ENCODE assay signal across 20 cellular contexts in the genomic region with DNA sequence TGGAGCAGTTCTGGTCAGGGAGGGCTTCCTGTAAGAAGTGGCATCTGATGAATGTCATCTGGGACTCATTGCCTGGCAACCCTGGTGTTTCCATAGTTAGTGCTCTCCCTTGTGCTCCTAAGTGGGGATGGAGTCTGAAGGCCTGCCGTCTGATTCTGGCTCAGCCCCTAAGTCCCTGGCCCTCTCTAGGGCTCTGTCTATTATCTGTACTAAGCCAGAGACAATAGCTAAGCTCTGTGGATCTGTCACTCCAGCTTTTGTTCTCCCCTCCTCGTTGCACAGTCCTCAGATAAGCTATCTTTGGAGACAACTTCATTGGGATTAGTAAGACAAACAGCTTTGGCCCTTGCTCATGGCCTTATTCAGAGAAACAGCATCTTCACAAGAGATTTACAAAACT. TPM values are rescaled to one million over a fixed set of nuclear protein-coding genes. Genes with fewer than 3 reads are reported as not detected.
DNase-seq lines count a peak whose midpoint lies in the region; TF ChIP-seq lines count a peak whose summit lies in the region.
"Had no signal": no experiment of that assay in that cellular context is flagged by ENCODE, and none has a peak within 500 bp of the region (broad histone marks: within the 10 kb centered on the region; RNA-seq: fewer than 3 reads in every experiment).

No MANE protein-coding gene starts in this region.

- no peak for TF ChIP-seq CTCF in neural progenitor cell (IDR thresholded peaks at IDR 0.05)
- TF ChIP-seq CTCF in type B pancreatic cell (conservative IDR thresholded peaks at IDR 0.05), result no peak

- H3K4me3 ChIP-seq in neural progenitor cell, result no peak overlapping the region
- H3K4me3 ChIP-seq: A549, GM12878, GM23338 had no signal

- peaks cover 5% of the 10 kb centered on the region for H3K4me1 ChIP-seq in neural progenitor cell

- peaks cover 50% of the 10 kb centered on the region for H3K27me3 ChIP-seq in neural progenitor cell

- no peaks in the 10 kb centered on the region for H4K20me1 ChIP-seq in neural progenitor cell (ENCODE audit: low read depth)

- no peak overlapping the region for H3K27ac Mint-ChIP-seq in neural progenitor cell
- no peak overlapping the region for H3K27ac Mint-ChIP-seq in type B pancreatic cell
- H3K27ac Mint-ChIP-seq: CD4-positive, alpha-beta T cell; GM23338; HFFc6; IgD-negative memory B cell had no signal

- no peak overlapping the region for H2AFZ ChIP-seq in neural progenitor cell (replicated peaks)
- H2AFZ ChIP-seq: GM23338 had no signal

- H3K4me1 Mint-ChIP-seq in neural progenitor cell (peaks cover 8% of the 10 kb centered on the region), type B pancreatic cell (ENCODE audit: unreplicated experiment) (no peaks in the 10 kb centered on the region)
- H3K4me1 Mint-ChIP-seq: GM23338, IgD-negative memory B cell had no signal

- no peak overlapping the region for H3K9ac ChIP-seq in neural progenitor cell

- H3K36me3 Mint-ChIP-seq in neural progenitor cell (no peaks in the 10 kb centered on the region), type B pancreatic cell (no peaks in the 10 kb centered on the region)
- H3K36me3 Mint-ChIP-seq: IgD-negative memory B cell had no signal

- peak overlapping the region; percentile 42 for H3K4me2 ChIP-seq in neural progenitor cell
- H3K4me2 ChIP-seq: A549, GM23338 had no signal

- H3K9me3 Mint-ChIP-seq in neural progenitor cell (peaks cover 2% of the 10 kb centered on the region), type B pancreatic cell (no peaks in the 10 kb centered on the region)
- H3K9me3 Mint-ChIP-seq: CD4-positive, alpha-beta T cell; GM23338; HFFc6; IgD-negative memory B cell had no signal

- DNase-seq in NCI-H82 (lab: John Stamatoyannopoulos, UW) (peak; percentile 82), NCI-H82 treated with DMSO at 0.1 percent for 48 hours (lab: John Stamatoyannopoulos, UW; ENCODE audit: unreplicated experiment) (no peak), ecto neural progenitor cell (ENCODE audit: low spot score) (peak; percentile 52), neural progenitor cell (ENCODE audit: low spot score) (peak; percentile 76), type B pancreatic cell (ENCODE audit: extremely low spot score, unreplicated experiment) (no peak)
- no peak for DNase-seq in central memory CD4-positive, alpha-beta T cell
- DNase-seq in activated T-cell treated with anti-CD3 and anti-CD28 coated beads, Interleukin-2, amount 50 U/mL, for 1 hour, result no peak
- DNase-seq: AML-193; CD4-positive, alpha-beta T cell; DMS 273 treated with DMSO at 0.1 percent for 48 hours; DMS53; DND-41; EL; HFFc6 had no signal

- peaks cover 16% of the 10 kb centered on the region for H3K27me3 Mint-ChIP-seq in neural progenitor cell (ENCODE audit: insufficient read depth, low read depth)
- peaks cover 84% of the 10 kb centered on the region for H3K27me3 Mint-ChIP-seq in type B pancreatic cell

- H3K36me3 ChIP-seq in neural progenitor cell, result no peaks in the 10 kb centered on the region

- peaks cover 11% of the 10 kb centered on the region for H3F3A ChIP-seq in neural progenitor cell (ENCODE audit: low read depth)

- H3K9me3 ChIP-seq in neural progenitor cell (ENCODE audit: low read depth), result no peaks in the 10 kb centered on the region
- H3K9me3 ChIP-seq: A549 had no signal

- no peak overlapping the region for H3K4me3 Mint-ChIP-seq in neural progenitor cell
- H3K4me3 Mint-ChIP-seq in type B pancreatic cell, result no peak overlapping the region
- H3K4me3 Mint-ChIP-seq: CD4-positive, alpha-beta T cell; GM23338; HFFc6; IgD-negative memory B cell had no signal

- H3K27ac ChIP-seq in neural progenitor cell, result no peak overlapping the region
- H3K27ac ChIP-seq: 22Rv1, A549, C4-2B had no signal

- H3K79me2 ChIP-seq in neural progenitor cell (ENCODE audit: low read depth), result no peaks in the 10 kb centered on the region

RNA-seq across cellular contexts. Expression of gene TTC1, which starts 30.6 kb away (rescaled TPM):
- total RNA-seq in neural progenitor cell (ENCODE audit: low replicate concordance), result 45.2 and 50.0 TPM in 2 replicates
- total RNA-seq in type B pancreatic cell (ENCODE audit: low replicate concordance), result 34.6 and 43.1 TPM in 2 replicates

Comparison
In these comparisons a context has a peak if more than half of its experiments do, and no peak if none do; other contexts are left out.
1. DNase-seq: peak in NCI-H82 (single experiment), ecto neural progenitor cell (single experiment) and neural progenitor cell (single experiment); none in NCI-H82 treated with DMSO at 0.1 percent for 48 hours (single experiment), central memory CD4-positive, alpha-beta T cell (single experiment), type B pancreatic cell (single experiment) and activated T-cell treated with anti-CD3 and anti-CD28 coated beads, Interleukin-2, amount 50 U/mL, for 1 hour (single experiment).